In genomic region chr22:39520054-39520873, GRCh38 we compare ENCODE assay signal across 1 cellular context.
A peak's percentile ranks its signal among the peaks of the same experiment; 100 is the strongest.
TF ChIP-seq lines count a peak whose summit lies in the region.

TSS of gene ATF4 (plus strand) at chr22:39520562. CDS start at chr22:39521446, 884 bp downstream.

TF ChIP-seq in K562, 482 proteins besides CTCF, POLR2A, EP300 and RAD21 (continued from another document and continues in another):
- TF ChIP-seq ZNF609 (CRISPR knock-in tag; IDR thresholded peaks at IDR 0.05; ENCODE audit: borderline replicate concordance) (no peak), MEIS2 (IDR thresholded peaks at IDR 0.05; ENCODE audit: partially characterized antibody) (no peak), MTA1 (IDR thresholded peaks at IDR 0.05; ENCODE audit: borderline replicate concordance) (no peak), ZNF232 (CRISPR knock-in tag; IDR thresholded peaks at IDR 0.05) (peak; percentile 73), NFRKB (IDR thresholded peaks at IDR 0.05; ENCODE audit: low read depth) (peak; percentile 100), ZBTB43 (CRISPR knock-in tag; IDR thresholded peaks at IDR 0.05) (peak; percentile 64; the same call in 1 of the 2 replicates), MCM5 (IDR thresholded peaks at IDR 0.05; ENCODE audit: low read depth) (no peak), ZBTB5 (IDR thresholded peaks at IDR 0.05) (no peak), RAD51 (IDR thresholded peaks at IDR 0.05; ENCODE audit: borderline replicate concordance, low read depth) (peak; percentile 98), NONO (IDR thresholded peaks at IDR 0.05; ENCODE audit: low read depth in 2 of 2, low read length in 1 of 2) (peak; percentile 19 to 49; a peak in 1 of 4 replicates), PTBP1 (IDR thresholded peaks at IDR 0.05; ENCODE audit: low read depth, low read length) (peak; percentile 60; the same call in 1 of the 2 replicates), MCM7 (IDR thresholded peaks at IDR 0.05) (no peak), ZNF175 (CRISPR knock-in tag; IDR thresholded peaks at IDR 0.05; ENCODE audit: low read depth) (no peak), ATF1 (CRISPR knock-in tag; IDR thresholded peaks at IDR 0.05) (no peak), ATF1 (tag; IDR thresholded peaks at IDR 0.05) (peak; percentile 93), THRB (CRISPR knock-in tag; conservative IDR thresholded peaks at IDR 0.05) (peak; percentile 50; the same call in 1 of the 2 replicates), ETV5 (CRISPR knock-in tag; IDR thresholded peaks at IDR 0.05; ENCODE audit: low read depth) (peak; percentile 96), MNT (conservative IDR thresholded peaks at IDR 0.05) (peak; percentile 96), CREBBP (IDR thresholded peaks at IDR 0.05; ENCODE audit: low read depth, low read length) (no peak), TAL1 (IDR thresholded peaks at IDR 0.05) (0 out of 2 replicates have a peak, but pooled peaks have one; percentile 19), ZNF146 (CRISPR knock-in tag; IDR thresholded peaks at IDR 0.05; ENCODE audit: unreplicated experiment) (no peak), ZZZ3 (IDR thresholded peaks at IDR 0.05) (0 out of 2 replicates have a peak, but pooled peaks have one; percentile 68), ZNF143 (CRISPR knock-in tag; IDR thresholded peaks at IDR 0.05) (no peak), ZNF639 (CRISPR knock-in tag; conservative IDR thresholded peaks at IDR 0.05 in 1 of 2, IDR thresholded peaks at IDR 0.05 in 1 of 2) (0 out of 4 replicates have a peak, but pooled peaks of 1 of the 2 experiments have one; percentile 41), CLOCK (CRISPR knock-in tag; IDR thresholded peaks at IDR 0.05; ENCODE audit: borderline replicate concordance) (no peak), ZNF695 (CRISPR knock-in tag; IDR thresholded peaks at IDR 0.05) (no peak), ZNF347 (CRISPR knock-in tag; IDR thresholded peaks at IDR 0.05; ENCODE audit: low read depth) (no peak), U2AF2 (optimal IDR thresholded peaks at IDR 0.05; ENCODE audit: low read depth, low read length) (no peak), GTF3C2 (IDR thresholded peaks at IDR 0.05; ENCODE audit: borderline replicate concordance, extremely low read depth, insufficient read length) (no peak), ZNF282 (CRISPR knock-in tag; IDR thresholded peaks at IDR 0.05) (0 out of 2 replicates have a peak, but pooled peaks have one; percentile 44), DPF2 (IDR thresholded peaks at IDR 0.05) (0 out of 2 replicates have a peak, but pooled peaks have one; percentile 14), U2AF1 (optimal IDR thresholded peaks at IDR 0.05; ENCODE audit: low read depth, low read length) (peak; percentile 97), GTF2E2 (tag; IDR thresholded peaks at IDR 0.05) (peak; percentile 95), PKNOX1 (IDR thresholded peaks at IDR 0.05) (peak; percentile 90), OTX1 (CRISPR knock-in tag; IDR thresholded peaks at IDR 0.05) (no peak), TFE3 (CRISPR knock-in tag; IDR thresholded peaks at IDR 0.05) (peak; percentile 97), ARID1B (IDR thresholded peaks at IDR 0.05) (peak; percentile 44), ETV1 (tag; conservative IDR thresholded peaks at IDR 0.05; ENCODE audit: low read depth) (peak; percentile 99), HNRNPK (IDR thresholded peaks at IDR 0.05; ENCODE audit: low read depth, low read length, poor library complexity, severe bottlenecking) (peak; percentile 17)
